In genomic region chr3:151226088-151226563, GRCh38 we compare ENCODE assay signal across 9 cellular contexts. TPM values are rescaled to one million over a fixed set of nuclear protein-coding genes. Genes with fewer than 3 reads are reported as not detected.
DNase-seq lines count a peak whose midpoint lies in the region; ATAC-seq and TF ChIP-seq lines count a peak whose summit lies in the region.
"Had no signal": no experiment of that assay in that cellular context is flagged by ENCODE, and none has a peak within 500 bp of the region (broad histone marks: within the 10 kb centered on the region; RNA-seq: fewer than 3 reads in every experiment).

No MANE protein-coding gene starts in this region.

- H3K27ac Mint-ChIP-seq in CD8-positive, alpha-beta T cell, result peak overlapping the region; percentile 79
- H3K27ac Mint-ChIP-seq in activated naive CD8-positive, alpha-beta T cell treated with anti-CD3 and anti-CD28 coated beads for 36 hours, result peak overlapping the region; percentile 84

- intact Hi-C loops in CD8-positive, alpha-beta T cell (cut with DNase I, micrococcal nuclease), result loop anchor here (2.0 to 5.0 kb wide), 2 partner anchors 211 to 613 kb away; no protein-coding TSS in a partner anchor
- intact Hi-C loops in right lobe of liver (cut with DNase I) (no loop called here), esophagus muscularis mucosa (cut with DNase I) (loop anchor here (5.0 kb wide), 1 partner anchor 59 kb away; no protein-coding TSS in a partner anchor)

- H3K27me3 Mint-ChIP-seq in CD8-positive, alpha-beta T cell (ENCODE audit: low read depth), result no peaks in the 10 kb centered on the region
- no peaks in the 10 kb centered on the region for H3K27me3 Mint-ChIP-seq in activated naive CD8-positive, alpha-beta T cell treated with anti-CD3 and anti-CD28 coated beads for 36 hours

- H3K4me1 ChIP-seq in CD8-positive, alpha-beta T cell (ENCODE audit: insufficient read depth, low read length), result peaks cover 16% of the 10 kb centered on the region
- H3K4me1 ChIP-seq in right lobe of liver (peaks cover 0 to 18% (median 2%) of the 10 kb centered on the region in 4 donors), esophagus muscularis mucosa (peaks cover 13 to 40% (median 36%) of the 10 kb centered on the region in 4 donors)

- H3K4me3 Mint-ChIP-seq in CD8-positive, alpha-beta T cell, result no peak overlapping the region
- no peak overlapping the region for H3K4me3 Mint-ChIP-seq in activated naive CD8-positive, alpha-beta T cell treated with anti-CD3 and anti-CD28 coated beads for 36 hours

- H3K4me1 Mint-ChIP-seq in CD8-positive, alpha-beta T cell (ENCODE audit: low read depth), result peaks cover 47% of the 10 kb centered on the region
- H3K4me1 Mint-ChIP-seq in activated naive CD8-positive, alpha-beta T cell treated with anti-CD3 and anti-CD28 coated beads for 36 hours, result peaks cover 56% of the 10 kb centered on the region

- H3K27ac ChIP-seq in CD8-positive, alpha-beta T cell (ENCODE audit: low read depth, low read length), result no peak overlapping the region
- H3K27ac ChIP-seq in right lobe of liver, result peak overlapping the region in 1 of 3 donors; percentile 60
- H3K27ac ChIP-seq in esophagus muscularis mucosa (replicated peaks in 1 of 4), result peak overlapping the region in 1 of 4 donors; percentile 5

- ATAC-seq in CD8-positive, alpha-beta T cell, result peak; percentile 27
- ATAC-seq in right lobe of liver, result peak; percentile 38 to 74 (median 54)
- no peak for ATAC-seq in GM21526 (IDR thresholded peaks at IDR 0.05; ENCODE audit: low FRiP score, unreplicated experiment)

- H3K9me3 ChIP-seq in CD8-positive, alpha-beta T cell (ENCODE audit: low read length), result no peaks in the 10 kb centered on the region
- H3K9me3 ChIP-seq in right lobe of liver (no peaks in the 10 kb centered on the region), esophagus muscularis mucosa (no peaks in the 10 kb centered on the region)

- H3K9me3 Mint-ChIP-seq in CD8-positive, alpha-beta T cell, result peaks cover 2% of the 10 kb centered on the region
- H3K9me3 Mint-ChIP-seq in activated naive CD8-positive, alpha-beta T cell treated with anti-CD3 and anti-CD28 coated beads for 36 hours, result peaks cover 18% of the 10 kb centered on the region

- CTCF ChIA-PET in CD8-positive, alpha-beta T cell (lab: Charles Lee), result interaction anchor here (0.7 to 8.4 kb wide), 13 partner anchors 9 to 101 kb away, joined by 3 to 226 read pairs (median 19); partner anchors contain the start of genes GPR171 and P2RY14
- CTCF ChIA-PET in GM10248 (lab: Yijun Ruan, JAX), result interaction anchor here (2.3 to 8.2 kb wide), 8 partner anchors 10 to 60 kb away, joined by 8 to 120 read pairs (median 24); partner anchors contain the start of gene P2RY14

- TF ChIP-seq CTCF in CD8-positive, alpha-beta T cell (IDR thresholded peaks at IDR 0.05), result no peak
- TF ChIP-seq CTCF in right lobe of liver (IDR thresholded peaks at IDR 0.05) (no peak), GM10248 (IDR thresholded peaks at IDR 0.05; ENCODE audit: control extremely low read depth, extremely low read depth, low read depth, missing control alignments) (no peak), esophagus muscularis mucosa (IDR thresholded peaks at IDR 0.05) (no peak)

- DNase-seq in CD8-positive, alpha-beta T cell, result no peak
- peak; percentile 92 for DNase-seq in M059J (ENCODE audit: low read depth)
- DNase-seq in activated naive CD8-positive, alpha-beta T cell treated with anti-CD3 and anti-CD28 coated beads for 36 hours, result no peak
- DNase-seq in right lobe of liver, result no peak
- no peak for DNase-seq in iPS-NIHi7 (ENCODE audit: extremely low spot score)
- no peak for DNase-seq in GM10248 (ENCODE audit: extremely low spot score)
- DNase-seq in esophagus muscularis mucosa (ENCODE audit: extremely low spot score), result no peak
- DNase-seq: NCI-H446 treated with DMSO at 0.1 percent for 48 hours had no signal

- no peak overlapping the region for H3K4me3 ChIP-seq in CD8-positive, alpha-beta T cell (ENCODE audit: low read depth, low read length)
- H3K4me3 ChIP-seq in right lobe of liver (no peak overlapping the region), esophagus muscularis mucosa (no peak overlapping the region)

- no peaks in the 10 kb centered on the region for H3K36me3 Mint-ChIP-seq in CD8-positive, alpha-beta T cell
- H3K36me3 Mint-ChIP-seq in activated naive CD8-positive, alpha-beta T cell treated with anti-CD3 and anti-CD28 coated beads for 36 hours, result peaks cover 29% of the 10 kb centered on the region

- no peak for TF ChIP-seq POLR2A in right lobe of liver (IDR thresholded peaks at IDR 0.05)
- no peak for TF ChIP-seq POLR2A in esophagus muscularis mucosa (IDR thresholded peaks at IDR 0.05; ENCODE audit: low read depth)

- no peak for TF ChIP-seq EP300 in esophagus muscularis mucosa (IDR thresholded peaks at IDR 0.05)

- no peaks in the 10 kb centered on the region for H3K36me3 ChIP-seq in CD8-positive, alpha-beta T cell (ENCODE audit: insufficient read depth, low read length)
- H3K36me3 ChIP-seq in right lobe of liver (no peaks in the 10 kb centered on the region), esophagus muscularis mucosa (no peaks in the 10 kb centered on the region)

- no peaks in the 10 kb centered on the region for H3K27me3 ChIP-seq in CD8-positive, alpha-beta T cell (ENCODE audit: insufficient read depth, low read length)
- H3K27me3 ChIP-seq in right lobe of liver, result no peaks in the 10 kb centered on the region
- no peaks in the 10 kb centered on the region for H3K27me3 ChIP-seq in esophagus muscularis mucosa

- POLR2A ChIA-PET in CD8-positive, alpha-beta T cell (lab: Charles Lee), result interaction anchor here (0.6 kb wide), 1 partner anchor 94 kb away, joined by 3 read pairs; no protein-coding TSS in a partner anchor
- POLR2A ChIA-PET in GM10248 (lab: Yijun Ruan, JAX), result no interaction called here

- 11% methylated on average over 4 of the region's 4 CpGs for WGBS in right lobe of liver (ENCODE audit: insufficient coverage, low coverage, low lambda C conversion rate, missing lambda C conversion rate)
- WGBS in esophagus muscularis mucosa, result 37% methylated on average over 4 of the region's 4 CpGs

RNA-seq across cellular contexts. Expression of gene GPR171, which starts 23.1 kb away (rescaled TPM):
- total RNA-seq in CD8-positive, alpha-beta T cell, result 10 to 100 TPM; 11.5 to 13.4 TPM
- total RNA-seq in M059J (2014; rRNA removed; shearing (Covaris generic)), result not detected in 2 replicates
- total RNA-seq in activated naive CD8-positive, alpha-beta T cell treated with anti-CD3 and anti-CD28 coated beads for 36 hours, result 100 to 1,000 TPM; 131 to 134 TPM
- total RNA-seq in right lobe of liver (under 1 TPM in 4 of 6 experiments, not detected in 2; 0.22 to 0.99 (median 0.27) TPM), esophagus muscularis mucosa (1 to 10 TPM in 2 of 4 donors, under 1 TPM in 2; 0.46 to 3.7 (median 1.3) TPM)

RNA-seq across cellular contexts. Expression of gene P2RY14, which starts 52.2 kb away (rescaled TPM):
- 1 to 10 TPM in 1 of 2 experiments, under 1 TPM in 1; 0.47 to 1.3 TPM for total RNA-seq in CD8-positive, alpha-beta T cell
- not detected in 2 replicates for total RNA-seq in M059J (2014; rRNA removed; shearing (Covaris generic))
- 1 to 10 TPM; 1.5 to 2.5 TPM for total RNA-seq in activated naive CD8-positive, alpha-beta T cell treated with anti-CD3 and anti-CD28 coated beads for 36 hours
- total RNA-seq in right lobe of liver (under 1 TPM in 3 of 6 experiments, not detected in 3; 0.12 to 0.18 (median 0.12) TPM), esophagus muscularis mucosa (10 to 100 TPM in 3 of 4 donors, 1 to 10 TPM in 1; 3.0 to 14.2 (median 12.4) TPM)

Comparison
In these comparisons a context has a peak if more than half of its experiments do, and no peak if none do; other contexts are left out.
1. RNA of gene GPR171, which starts 23.1 kb away (total RNA-seq): 131 to 134 TPM in activated naive CD8-positive, alpha-beta T cell treated with anti-CD3 and anti-CD28 coated beads for 36 hours; 11.5 to 13.4 TPM in CD8-positive, alpha-beta T cell, 0.46 to 3.7 TPM in esophagus muscularis mucosa, 0.22 to 0.99 TPM in right lobe of liver and not detected in M059J; every median in the first group is over 4 times any median in the second.
2. intact Hi-C loops: an anchor here in CD8-positive, alpha-beta T cell (2.0 to 5.0 kb wide) and esophagus muscularis mucosa (5.0 kb wide); none called in right lobe of liver.